ENCODE assay signal across 1 cellular context in genomic region chr15:63166219-63166618, GRCh38.
TF ChIP-seq lines count a peak whose summit lies in the region.

No MANE protein-coding gene starts in this region.

TF ChIP-seq in GM23338, 12 proteins besides CTCF, POLR2A, EP300 and RAD21 (continued from another document):
- TF ChIP-seq ZNF462 (CRISPR knock-in tag; IDR thresholded peaks at IDR 0.05) (no peak), STAT1 (IDR thresholded peaks at IDR 0.05; ENCODE audit: unreplicated experiment) (no peak), REST (IDR thresholded peaks at IDR 0.05; ENCODE audit: unreplicated experiment) (no peak), EZH2 (IDR thresholded peaks at IDR 0.05; ENCODE audit: low read depth, unreplicated experiment) (no peak)
